Comparison of ENCODE assay signal across 9 cellular contexts in the genomic region with DNA sequence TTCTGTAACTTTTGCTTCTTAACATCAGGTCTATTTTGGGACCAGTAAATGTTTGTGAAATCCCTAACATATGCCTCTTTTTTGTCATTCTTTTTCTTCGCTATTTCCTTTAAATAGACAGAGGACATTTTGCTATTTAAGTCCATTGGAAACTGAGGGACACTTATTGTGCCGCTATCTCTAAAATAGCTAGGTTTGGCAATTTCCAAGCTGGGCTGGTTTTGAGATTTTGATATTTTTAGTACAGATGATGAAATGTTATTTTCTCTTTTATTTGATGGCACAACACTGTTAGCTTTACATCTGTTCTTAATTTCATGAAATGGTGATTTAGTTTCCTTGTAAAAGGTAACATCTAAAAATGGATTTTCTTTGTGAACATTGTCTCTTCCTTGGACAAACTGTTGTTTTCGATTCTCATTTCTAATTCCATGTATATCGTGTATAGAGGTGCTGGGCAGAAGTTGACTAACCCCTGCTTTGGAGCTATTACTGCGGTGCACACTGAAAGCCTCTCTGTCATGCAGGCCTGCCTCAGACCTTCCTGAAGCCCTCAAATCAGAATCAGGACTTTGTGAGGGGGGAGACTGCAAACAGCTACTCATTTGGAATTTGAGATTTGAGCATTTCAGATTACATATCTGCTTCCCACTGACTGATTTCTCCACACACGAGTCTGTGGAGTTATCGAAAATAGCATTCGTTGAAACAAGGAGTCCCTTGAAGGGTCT. TPM values are rescaled to one million over a fixed set of nuclear protein-coding genes. Genes with fewer than 3 reads are reported as not detected.
DNase-seq lines count a peak whose midpoint lies in the region; ATAC-seq, FAIRE-seq and TF ChIP-seq lines count a peak whose summit lies in the region.
"Had no signal": no experiment of that assay in that cellular context is flagged by ENCODE, and none has a peak within 500 bp of the region (broad histone marks: within the 10 kb centered on the region; RNA-seq: fewer than 3 reads in every experiment).

No MANE protein-coding gene starts in this region.

- H3K27me3 ChIP-seq in ascending aorta (no peaks in the 10 kb centered on the region), lower lobe of right lung (ENCODE audit: low read depth) (no peaks in the 10 kb centered on the region)

- no peak for FAIRE-seq in frontal cortex (lab: Jason Lieb, UNC)

- peaks cover 3 to 7% of the 10 kb centered on the region in 2 donors for H3K9me3 Mint-ChIP-seq in natural killer cell

- DNase-seq in ascending aorta (ENCODE audit: low spot score in 2 of 2): no peak
- no peak for DNase-seq in lower lobe of right lung
- no peak for DNase-seq in natural killer cell
- no peak for DNase-seq in frontal cortex (ENCODE audit: low spot score in 2 of 2)
- no peak for DNase-seq in kidney tubule cell (ENCODE audit: low spot score)
- no peak for DNase-seq in T-helper 9 cell

- H3K36me3 ChIP-seq in ascending aorta (no peaks in the 10 kb centered on the region), lower lobe of right lung (no peaks in the 10 kb centered on the region)

- H3K27me3 Mint-ChIP-seq in natural killer cell (ENCODE audit: low read depth in 2 of 2): peaks cover 0 to 5% of the 10 kb centered on the region in 2 donors

- H3K27ac Mint-ChIP-seq in natural killer cell: no peak overlapping the region

- H3K27ac ChIP-seq in ascending aorta: peak overlapping the region in 1 of 2 donors; percentile 20
- H3K27ac ChIP-seq in lower lobe of right lung: no peak overlapping the region

- no peak overlapping the region for H3K4me3 Mint-ChIP-seq in natural killer cell

- no peaks in the 10 kb centered on the region for H3K36me3 Mint-ChIP-seq in natural killer cell

- H3K4me1 Mint-ChIP-seq in natural killer cell: no peaks in the 10 kb centered on the region

- H3K9me3 ChIP-seq in ascending aorta: no peaks in the 10 kb centered on the region
- no peaks in the 10 kb centered on the region for H3K9me3 ChIP-seq in lower lobe of right lung

- no peak for TF ChIP-seq CTCF in ascending aorta (IDR thresholded peaks at IDR 0.05)
- TF ChIP-seq CTCF in lower lobe of right lung (IDR thresholded peaks at IDR 0.05): no peak
- TF ChIP-seq CTCF in natural killer cell (IDR thresholded peaks at IDR 0.05): no peak

- intact Hi-C loops in ascending aorta (cut with DNase I): loop anchor here (1.0 kb wide), 1 partner anchor 237 kb away; a partner anchor contains a TSS
- intact Hi-C loops in lower lobe of right lung (cut with DNase I): no loop called here
- intact Hi-C loops in natural killer cell (cut with micrococcal nuclease): no loop called here

- H3K4me3 ChIP-seq in ascending aorta: peak overlapping the region; percentile 42 to 61
- peak overlapping the region; percentile 49 for H3K4me3 ChIP-seq in lower lobe of right lung

- ATAC-seq in GM18858 (IDR thresholded peaks at IDR 0.05; ENCODE audit: unreplicated experiment): peak; percentile 5
- peak; percentile 22 for ATAC-seq in HG02943 (IDR thresholded peaks at IDR 0.05; ENCODE audit: low read depth, unreplicated experiment)
- ATAC-seq in lower lobe of right lung: peak; percentile 11 to 21
- no peak for ATAC-seq in natural killer cell

- peaks cover 0 to 3% of the 10 kb centered on the region in 2 donors for H3K4me1 ChIP-seq in ascending aorta
- peaks cover 18% of the 10 kb centered on the region for H3K4me1 ChIP-seq in lower lobe of right lung

RNA-seq across cellular contexts. Expression of a gene that starts 0.6 kb away (rescaled TPM):
- total RNA-seq in ascending aorta (not detected), lower lobe of right lung (not detected), natural killer cell (not detected), frontal cortex (0.82 TPM)
- total RNA-seq: NCI-H460 had no signal

RNA-seq across cellular contexts. Expression of a gene that starts 22.9 kb away (rescaled TPM):
- total RNA-seq in ascending aorta: not detected
- total RNA-seq in lower lobe of right lung: 1.6 TPM
- not detected for total RNA-seq in natural killer cell
- total RNA-seq in frontal cortex: 24.5 TPM
- total RNA-seq: NCI-H460 had no signal

Comparison
In these comparisons a context has a peak if more than half of its experiments do, and no peak if none do; other contexts are left out.
1. ATAC-seq: peak in GM18858 (single experiment), HG02943 (single experiment) and lower lobe of right lung (2 of 2); none in natural killer cell (0 of 3).